1 cellular context compared by ENCODE assay signal in the genomic region with DNA sequence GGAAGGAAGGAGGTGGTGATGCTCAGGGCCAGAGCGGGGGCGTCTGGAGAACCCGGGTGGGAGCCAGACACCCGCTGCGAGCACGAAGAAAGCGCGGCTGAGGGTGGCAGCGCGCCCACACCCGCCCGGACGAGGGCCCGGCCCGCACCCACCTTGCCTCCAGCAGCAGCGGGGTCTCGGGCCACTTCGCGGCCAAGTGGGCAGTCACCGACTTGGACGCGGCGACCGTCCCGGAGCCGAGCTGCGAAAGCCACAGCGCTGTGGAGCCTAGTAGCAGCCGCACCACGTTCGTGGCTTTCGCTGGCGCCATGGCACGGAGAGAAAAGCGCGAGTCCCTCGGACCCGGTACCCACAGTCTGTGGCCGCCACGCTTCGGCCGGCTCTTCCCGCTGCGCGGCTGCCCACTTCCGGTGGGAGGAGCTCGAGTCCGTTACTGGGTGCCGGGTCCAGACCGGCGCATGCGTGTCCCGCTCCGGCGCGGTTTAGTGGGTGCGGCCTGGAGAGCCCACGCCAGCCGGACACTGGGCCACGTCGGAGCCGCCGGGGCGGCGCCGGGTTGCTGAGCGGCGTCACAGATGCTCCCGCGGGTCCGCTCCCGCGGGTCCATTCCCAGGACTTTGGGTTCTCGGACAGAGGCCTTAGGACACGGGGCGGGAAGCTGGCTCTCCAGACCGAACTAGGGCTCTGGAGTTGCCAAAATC.
TF ChIP-seq lines count a peak whose summit lies in the region.

A gene with protein sequence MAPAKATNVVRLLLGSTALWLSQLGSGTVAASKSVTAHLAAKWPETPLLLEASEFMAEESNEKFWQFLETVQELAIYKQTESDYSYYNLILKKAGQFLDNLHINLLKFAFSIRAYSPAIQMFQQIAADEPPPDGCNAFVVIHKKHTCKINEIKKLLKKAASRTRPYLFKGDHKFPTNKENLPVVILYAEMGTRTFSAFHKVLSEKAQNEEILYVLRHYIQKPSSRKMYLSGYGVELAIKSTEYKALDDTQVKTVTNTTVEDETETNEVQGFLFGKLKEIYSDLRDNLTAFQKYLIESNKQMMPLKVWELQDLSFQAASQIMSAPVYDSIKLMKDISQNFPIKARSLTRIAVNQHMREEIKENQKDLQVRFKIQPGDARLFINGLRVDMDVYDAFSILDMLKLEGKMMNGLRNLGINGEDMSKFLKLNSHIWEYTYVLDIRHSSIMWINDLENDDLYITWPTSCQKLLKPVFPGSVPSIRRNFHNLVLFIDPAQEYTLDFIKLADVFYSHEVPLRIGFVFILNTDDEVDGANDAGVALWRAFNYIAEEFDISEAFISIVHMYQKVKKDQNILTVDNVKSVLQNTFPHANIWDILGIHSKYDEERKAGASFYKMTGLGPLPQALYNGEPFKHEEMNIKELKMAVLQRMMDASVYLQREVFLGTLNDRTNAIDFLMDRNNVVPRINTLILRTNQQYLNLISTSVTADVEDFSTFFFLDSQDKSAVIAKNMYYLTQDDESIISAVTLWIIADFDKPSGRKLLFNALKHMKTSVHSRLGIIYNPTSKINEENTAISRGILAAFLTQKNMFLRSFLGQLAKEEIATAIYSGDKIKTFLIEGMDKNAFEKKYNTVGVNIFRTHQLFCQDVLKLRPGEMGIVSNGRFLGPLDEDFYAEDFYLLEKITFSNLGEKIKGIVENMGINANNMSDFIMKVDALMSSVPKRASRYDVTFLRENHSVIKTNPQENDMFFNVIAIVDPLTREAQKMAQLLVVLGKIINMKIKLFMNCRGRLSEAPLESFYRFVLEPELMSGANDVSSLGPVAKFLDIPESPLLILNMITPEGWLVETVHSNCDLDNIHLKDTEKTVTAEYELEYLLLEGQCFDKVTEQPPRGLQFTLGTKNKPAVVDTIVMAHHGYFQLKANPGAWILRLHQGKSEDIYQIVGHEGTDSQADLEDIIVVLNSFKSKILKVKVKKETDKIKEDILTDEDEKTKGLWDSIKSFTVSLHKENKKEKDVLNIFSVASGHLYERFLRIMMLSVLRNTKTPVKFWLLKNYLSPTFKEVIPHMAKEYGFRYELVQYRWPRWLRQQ (N-terminal part only) (minus strand): TSS at position 399 of the 701 bp plus-strand sequence. CDS start 89 bp downstream, at position 310.

TF ChIP-seq in HEK293, 187 proteins besides CTCF, POLR2A, EP300 and RAD21 (continued from another document and continues in another):
- TF ChIP-seq, protein P1, sequence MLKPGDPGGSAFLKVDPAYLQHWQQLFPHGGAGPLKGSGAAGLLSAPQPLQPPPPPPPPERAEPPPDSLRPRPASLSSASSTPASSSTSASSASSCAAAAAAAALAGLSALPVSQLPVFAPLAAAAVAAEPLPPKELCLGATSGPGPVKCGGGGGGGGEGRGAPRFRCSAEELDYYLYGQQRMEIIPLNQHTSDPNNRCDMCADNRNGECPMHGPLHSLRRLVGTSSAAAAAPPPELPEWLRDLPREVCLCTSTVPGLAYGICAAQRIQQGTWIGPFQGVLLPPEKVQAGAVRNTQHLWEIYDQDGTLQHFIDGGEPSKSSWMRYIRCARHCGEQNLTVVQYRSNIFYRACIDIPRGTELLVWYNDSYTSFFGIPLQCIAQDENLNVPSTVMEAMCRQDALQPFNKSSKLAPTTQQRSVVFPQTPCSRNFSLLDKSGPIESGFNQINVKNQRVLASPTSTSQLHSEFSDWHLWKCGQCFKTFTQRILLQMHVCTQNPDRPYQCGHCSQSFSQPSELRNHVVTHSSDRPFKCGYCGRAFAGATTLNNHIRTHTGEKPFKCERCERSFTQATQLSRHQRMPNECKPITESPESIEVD (tag by site-specific recombination; IDR thresholded peaks at IDR 0.05): no peak
- TF ChIP-seq ZNF521 (tag by site-specific recombination; IDR thresholded peaks at IDR 0.05): no peak
- TF ChIP-seq ZNF423 (tag by site-specific recombination; IDR thresholded peaks at IDR 0.05): peak; percentile 40; the same call in 1 of the 2 replicates
- TF ChIP-seq, protein P2, sequence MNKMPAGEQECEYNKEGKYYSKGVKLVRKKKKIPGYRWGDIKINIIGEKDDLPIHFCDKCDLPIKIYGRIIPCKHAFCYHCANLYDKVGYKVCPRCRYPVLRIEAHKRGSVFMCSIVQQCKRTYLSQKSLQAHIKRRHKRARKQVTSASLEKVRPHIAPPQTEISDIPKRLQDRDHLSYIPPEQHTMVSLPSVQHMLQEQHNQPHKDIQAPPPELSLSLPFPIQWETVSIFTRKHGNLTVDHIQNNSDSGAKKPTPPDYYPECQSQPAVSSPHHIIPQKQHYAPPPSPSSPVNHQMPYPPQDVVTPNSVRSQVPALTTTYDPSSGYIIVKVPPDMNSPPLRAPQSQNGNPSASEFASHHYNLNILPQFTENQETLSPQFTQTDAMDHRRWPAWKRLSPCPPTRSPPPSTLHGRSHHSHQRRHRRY (tag by site-specific recombination; IDR thresholded peaks at IDR 0.05): no peak
- peak; percentile 61; the same call in 1 of the 2 replicates for TF ChIP-seq ZFP37 (tag by site-specific recombination; IDR thresholded peaks at IDR 0.05)
- TF ChIP-seq SCRT1 (tag by site-specific recombination; IDR thresholded peaks at IDR 0.05; ENCODE audit: borderline replicate concordance): no peak
- TF ChIP-seq ZNF24 (tag by site-specific recombination; IDR thresholded peaks at IDR 0.05): no peak
- TF ChIP-seq GLI4 (tag by site-specific recombination; IDR thresholded peaks at IDR 0.05): peak; percentile 50; the same call in 1 of the 2 replicates
- TF ChIP-seq ZNF426 (tag by site-specific recombination; IDR thresholded peaks at IDR 0.05): no peak
- no peak for TF ChIP-seq ZNF114 (tag by site-specific recombination; IDR thresholded peaks at IDR 0.05)
- no peak for TF ChIP-seq ZNF670 (tag by site-specific recombination; IDR thresholded peaks at IDR 0.05; ENCODE audit: low read depth)
- TF ChIP-seq ZXDB (tag by site-specific recombination; IDR thresholded peaks at IDR 0.05): no peak
- TF ChIP-seq, protein P3, sequence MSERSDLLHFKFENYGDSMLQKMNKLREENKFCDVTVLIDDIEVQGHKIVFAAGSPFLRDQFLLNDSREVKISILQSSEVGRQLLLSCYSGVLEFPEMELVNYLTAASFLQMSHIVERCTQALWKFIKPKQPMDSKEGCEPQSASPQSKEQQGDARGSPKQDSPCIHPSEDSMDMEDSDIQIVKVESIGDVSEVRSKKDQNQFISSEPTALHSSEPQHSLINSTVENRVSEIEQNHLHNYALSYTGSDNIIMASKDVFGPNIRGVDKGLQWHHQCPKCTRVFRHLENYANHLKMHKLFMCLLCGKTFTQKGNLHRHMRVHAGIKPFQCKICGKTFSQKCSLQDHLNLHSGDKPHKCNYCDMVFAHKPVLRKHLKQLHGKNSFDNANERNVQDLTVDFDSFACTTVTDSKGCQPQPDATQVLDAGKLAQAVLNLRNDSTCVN (tag by site-specific recombination; optimal IDR thresholded peaks at IDR 0.05): peak; percentile 92
- TF ChIP-seq ZNF747 (tag by site-specific recombination; IDR thresholded peaks at IDR 0.05): no peak
- TF ChIP-seq ZBTB20 (tag by site-specific recombination; IDR thresholded peaks at IDR 0.05): peak; percentile 31; the same call in 1 of the 2 replicates
- TF ChIP-seq KLF7 (tag by site-specific recombination; IDR thresholded peaks at IDR 0.05; ENCODE audit: borderline replicate concordance): 0 out of 2 replicates have a peak, but pooled peaks have one; percentile 36
- TF ChIP-seq ZFP41 (tag by site-specific recombination; IDR thresholded peaks at IDR 0.05; ENCODE audit: borderline replicate concordance): no peak
- TF ChIP-seq, protein P4, sequence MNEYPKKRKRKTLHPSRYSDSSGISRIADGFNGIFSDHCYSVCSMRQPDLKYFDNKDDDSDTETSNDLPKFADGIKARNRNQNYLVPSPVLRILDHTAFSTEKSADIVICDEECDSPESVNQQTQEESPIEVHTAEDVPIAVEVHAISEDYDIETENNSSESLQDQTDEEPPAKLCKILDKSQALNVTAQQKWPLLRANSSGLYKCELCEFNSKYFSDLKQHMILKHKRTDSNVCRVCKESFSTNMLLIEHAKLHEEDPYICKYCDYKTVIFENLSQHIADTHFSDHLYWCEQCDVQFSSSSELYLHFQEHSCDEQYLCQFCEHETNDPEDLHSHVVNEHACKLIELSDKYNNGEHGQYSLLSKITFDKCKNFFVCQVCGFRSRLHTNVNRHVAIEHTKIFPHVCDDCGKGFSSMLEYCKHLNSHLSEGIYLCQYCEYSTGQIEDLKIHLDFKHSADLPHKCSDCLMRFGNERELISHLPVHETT (tag by site-specific recombination; IDR thresholded peaks at IDR 0.05): peak; percentile 43; the same call in 1 of the 2 replicates
- TF ChIP-seq ZNF76 (tag by site-specific recombination; IDR thresholded peaks at IDR 0.05; ENCODE audit: borderline replicate concordance, low read depth): no peak; the same call in 1 of the 2 replicates
- no peak for TF ChIP-seq ZNF19 (tag by site-specific recombination; IDR thresholded peaks at IDR 0.05; ENCODE audit: low read depth)
- TF ChIP-seq HOXA7 (CRISPR knock-in tag; IDR thresholded peaks at IDR 0.05; ENCODE audit: borderline replicate concordance): no peak
- TF ChIP-seq YY2 (tag by site-specific recombination; IDR thresholded peaks at IDR 0.05): no peak
- TF ChIP-seq, protein P5, sequence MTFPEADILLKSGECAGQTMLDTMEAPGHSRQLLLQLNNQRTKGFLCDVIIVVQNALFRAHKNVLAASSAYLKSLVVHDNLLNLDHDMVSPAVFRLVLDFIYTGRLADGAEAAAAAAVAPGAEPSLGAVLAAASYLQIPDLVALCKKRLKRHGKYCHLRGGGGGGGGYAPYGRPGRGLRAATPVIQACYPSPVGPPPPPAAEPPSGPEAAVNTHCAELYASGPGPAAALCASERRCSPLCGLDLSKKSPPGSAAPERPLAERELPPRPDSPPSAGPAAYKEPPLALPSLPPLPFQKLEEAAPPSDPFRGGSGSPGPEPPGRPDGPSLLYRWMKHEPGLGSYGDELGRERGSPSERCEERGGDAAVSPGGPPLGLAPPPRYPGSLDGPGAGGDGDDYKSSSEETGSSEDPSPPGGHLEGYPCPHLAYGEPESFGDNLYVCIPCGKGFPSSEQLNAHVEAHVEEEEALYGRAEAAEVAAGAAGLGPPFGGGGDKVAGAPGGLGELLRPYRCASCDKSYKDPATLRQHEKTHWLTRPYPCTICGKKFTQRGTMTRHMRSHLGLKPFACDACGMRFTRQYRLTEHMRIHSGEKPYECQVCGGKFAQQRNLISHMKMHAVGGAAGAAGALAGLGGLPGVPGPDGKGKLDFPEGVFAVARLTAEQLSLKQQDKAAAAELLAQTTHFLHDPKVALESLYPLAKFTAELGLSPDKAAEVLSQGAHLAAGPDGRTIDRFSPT (tag by site-specific recombination; IDR thresholded peaks at IDR 0.05): peak; percentile 98
- TF ChIP-seq ZSCAN23 (tag by site-specific recombination; IDR thresholded peaks at IDR 0.05): no peak
- no peak for TF ChIP-seq ZNF623 (tag by site-specific recombination; IDR thresholded peaks at IDR 0.05)
- no peak for TF ChIP-seq ZNF302 (tag by site-specific recombination; IDR thresholded peaks at IDR 0.05; ENCODE audit: low read depth)
- no peak for TF ChIP-seq ZNF248 (tag by site-specific recombination; IDR thresholded peaks at IDR 0.05)
- TF ChIP-seq, protein P6, sequence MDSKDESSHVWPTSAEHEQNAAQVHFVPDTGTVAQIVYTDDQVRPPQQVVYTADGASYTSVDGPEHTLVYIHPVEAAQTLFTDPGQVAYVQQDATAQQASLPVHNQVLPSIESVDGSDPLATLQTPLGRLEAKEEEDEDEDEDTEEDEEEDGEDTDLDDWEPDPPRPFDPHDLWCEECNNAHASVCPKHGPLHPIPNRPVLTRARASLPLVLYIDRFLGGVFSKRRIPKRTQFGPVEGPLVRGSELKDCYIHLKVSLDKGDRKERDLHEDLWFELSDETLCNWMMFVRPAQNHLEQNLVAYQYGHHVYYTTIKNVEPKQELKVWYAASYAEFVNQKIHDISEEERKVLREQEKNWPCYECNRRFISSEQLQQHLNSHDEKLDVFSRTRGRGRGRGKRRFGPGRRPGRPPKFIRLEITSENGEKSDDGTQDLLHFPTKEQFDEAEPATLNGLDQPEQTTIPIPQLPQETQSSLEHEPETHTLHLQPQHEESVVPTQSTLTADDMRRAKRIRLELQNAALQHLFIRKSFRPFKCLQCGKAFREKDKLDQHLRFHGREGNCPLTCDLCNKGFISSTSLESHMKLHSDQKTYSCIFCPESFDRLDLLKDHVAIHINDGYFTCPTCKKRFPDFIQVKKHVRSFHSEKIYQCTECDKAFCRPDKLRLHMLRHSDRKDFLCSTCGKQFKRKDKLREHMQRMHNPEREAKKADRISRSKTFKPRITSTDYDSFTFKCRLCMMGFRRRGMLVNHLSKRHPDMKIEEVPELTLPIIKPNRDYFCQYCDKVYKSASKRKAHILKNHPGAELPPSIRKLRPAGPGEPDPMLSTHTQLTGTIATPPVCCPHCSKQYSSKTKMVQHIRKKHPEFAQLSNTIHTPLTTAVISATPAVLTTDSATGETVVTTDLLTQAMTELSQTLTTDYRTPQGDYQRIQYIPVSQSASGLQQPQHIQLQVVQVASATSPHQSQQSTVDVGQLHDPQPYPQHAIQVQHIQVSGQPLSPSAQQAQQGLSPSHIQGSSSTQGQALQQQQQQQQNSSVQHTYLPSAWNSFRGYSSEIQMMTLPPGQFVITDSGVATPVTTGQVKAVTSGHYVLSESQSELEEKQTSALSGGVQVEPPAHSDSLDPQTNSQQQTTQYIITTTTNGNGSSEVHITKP (tag by site-specific recombination; IDR thresholded peaks at IDR 0.05): 0 out of 2 replicates have a peak, but pooled peaks have one; percentile 6
- no peak for TF ChIP-seq ZNF350 (tag by site-specific recombination; IDR thresholded peaks at IDR 0.05)
- no peak for TF ChIP-seq MZF1 (tag by site-specific recombination; IDR thresholded peaks at IDR 0.05; ENCODE audit: borderline replicate concordance)
- TF ChIP-seq ZNF404 (tag by site-specific recombination; IDR thresholded peaks at IDR 0.05): no peak
- TF ChIP-seq, protein P7, sequence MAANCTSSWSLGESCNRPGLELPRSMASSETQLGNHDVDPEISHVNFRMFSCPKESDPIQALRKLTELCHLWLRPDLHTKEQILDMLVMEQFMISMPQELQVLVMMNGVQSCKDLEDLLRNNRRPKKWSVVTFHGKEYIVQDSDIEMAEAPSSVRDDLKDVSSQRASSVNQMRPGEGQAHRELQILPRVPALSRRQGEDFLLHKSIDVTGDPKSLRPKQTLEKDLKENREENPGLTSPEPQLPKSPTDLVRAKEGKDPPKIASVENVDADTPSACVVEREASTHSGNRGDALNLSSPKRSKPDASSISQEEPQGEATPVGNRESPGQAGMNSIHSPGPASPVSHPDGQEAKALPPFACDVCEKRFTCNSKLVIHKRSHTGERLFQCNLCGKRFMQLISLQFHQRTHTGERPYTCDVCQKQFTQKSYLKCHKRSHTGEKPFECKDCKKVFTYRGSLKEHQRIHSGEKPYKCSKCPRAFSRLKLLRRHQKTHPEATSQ (tag by site-specific recombination; IDR thresholded peaks at IDR 0.05): peak; percentile 87; the same call in 1 of the 2 replicates
- peak; percentile 66 for TF ChIP-seq SP2 (tag by site-specific recombination; IDR thresholded peaks at IDR 0.05)
- TF ChIP-seq BCL11B (tag by site-specific recombination; IDR thresholded peaks at IDR 0.05; ENCODE audit: low read depth): peak; percentile 81; the same call in 1 of the 2 replicates
- TF ChIP-seq ZNF610 (tag by site-specific recombination; IDR thresholded peaks at IDR 0.05; ENCODE audit: borderline replicate concordance): peak; percentile 75
- no peak; the same call in 1 of the 2 replicates for TF ChIP-seq PRDM1 (tag by site-specific recombination; IDR thresholded peaks at IDR 0.05)
- no peak for TF ChIP-seq ZNF529 (tag by site-specific recombination; IDR thresholded peaks at IDR 0.05; ENCODE audit: insufficient replicate concordance)
- peak; percentile 60; the same call in 1 of the 2 replicates for TF ChIP-seq IKZF3 (tag by site-specific recombination; IDR thresholded peaks at IDR 0.05)
- TF ChIP-seq ZNF549 (tag by site-specific recombination; IDR thresholded peaks at IDR 0.05): no peak
- no peak for TF ChIP-seq ZNF596 (tag by site-specific recombination; IDR thresholded peaks at IDR 0.05)
- TF ChIP-seq ZNF2 (tag by site-specific recombination; IDR thresholded peaks at IDR 0.05): peak; percentile 70; the same call in 1 of the 2 replicates
- TF ChIP-seq ZNF548 (tag by site-specific recombination; IDR thresholded peaks at IDR 0.05): no peak
- TF ChIP-seq ZNF138 (tag by site-specific recombination; IDR thresholded peaks at IDR 0.05; ENCODE audit: borderline replicate concordance): no peak
